8 cellular contexts compared by ENCODE assay signal in genomic region chr6:7236312-7237209, GRCh38.
DNase-seq lines count a peak whose midpoint lies in the region; ATAC-seq and TF ChIP-seq lines count a peak whose summit lies in the region.

No MANE protein-coding gene starts in this region.

- H2AFZ ChIP-seq in neural progenitor cell (replicated peaks), result no peak overlapping the region

- H3K4me1 ChIP-seq in neural progenitor cell, result peaks cover under 1% of the 10 kb centered on the region

- H3K4me3 Mint-ChIP-seq in Calu3 (ENCODE audit: low read depth, unreplicated experiment) (peak overlapping the region; percentile 59), neural progenitor cell (no peak overlapping the region)
- H3K4me3 Mint-ChIP-seq in T-helper 2 cell treated with Interferon-gamma antibody and Interleukin-4, amounts not matched to agents 5 μg/mL and 100 μg/mL, for 36 hours, result no peak overlapping the region

- no peak overlapping the region for H3K27ac ChIP-seq in neural progenitor cell

- no peaks in the 10 kb centered on the region for H3F3A ChIP-seq in neural progenitor cell (ENCODE audit: low read depth)

- no peaks in the 10 kb centered on the region for H3K79me2 ChIP-seq in neural progenitor cell (ENCODE audit: low read depth)

- ATAC-seq in GM21423 (IDR thresholded peaks at IDR 0.05; ENCODE audit: unreplicated experiment) (peak; percentile 44), left lobe of liver (peak; percentile 8)

- no peak overlapping the region for H3K4me3 ChIP-seq in neural progenitor cell

- no peaks in the 10 kb centered on the region for H4K20me1 ChIP-seq in neural progenitor cell (ENCODE audit: low read depth)

- no peaks in the 10 kb centered on the region for H3K27me3 ChIP-seq in neural progenitor cell

- H3K36me3 Mint-ChIP-seq in Calu3 (ENCODE audit: insufficient read depth, unreplicated experiment) (peaks cover 43% of the 10 kb centered on the region), neural progenitor cell (peaks cover 20% of the 10 kb centered on the region)
- peaks cover 40% of the 10 kb centered on the region for H3K36me3 Mint-ChIP-seq in T-helper 2 cell treated with Interferon-gamma antibody and Interleukin-4, amounts not matched to agents 5 μg/mL and 100 μg/mL, for 36 hours (ENCODE audit: low read depth)

- no peak overlapping the region for H3K4me2 ChIP-seq in neural progenitor cell

- intact Hi-C loops in Calu3 (cut with micrococcal nuclease; ENCODE audit: unreplicated experiment) (loop anchor here (10.0 kb wide), 1 partner anchor 422 kb away; no protein-coding TSS in a partner anchor), head of caudate nucleus (cut with DNase I) (loop anchor here (10.0 kb wide), 1 partner anchor 122 kb away; no protein-coding TSS in a partner anchor)

- no peaks in the 10 kb centered on the region for H3K9me3 Mint-ChIP-seq in Calu3 (ENCODE audit: low read depth, unreplicated experiment)
- no peaks in the 10 kb centered on the region for H3K9me3 Mint-ChIP-seq in neural progenitor cell
- H3K9me3 Mint-ChIP-seq in T-helper 2 cell treated with Interferon-gamma antibody and Interleukin-4, amounts not matched to agents 5 μg/mL and 100 μg/mL, for 36 hours, result no peaks in the 10 kb centered on the region

- H3K36me3 ChIP-seq in neural progenitor cell, result no peaks in the 10 kb centered on the region

- no peak overlapping the region for H3K9ac ChIP-seq in neural progenitor cell

- H3K27ac Mint-ChIP-seq in Calu3 (ENCODE audit: unreplicated experiment) (peak overlapping the region; percentile 95), neural progenitor cell (no peak overlapping the region)
- H3K27ac Mint-ChIP-seq in T-helper 2 cell treated with Interferon-gamma antibody and Interleukin-4, amounts not matched to agents 5 μg/mL and 100 μg/mL, for 36 hours, result no peak overlapping the region

- H3K9me3 ChIP-seq in neural progenitor cell (ENCODE audit: low read depth), result no peaks in the 10 kb centered on the region

- BruUV-seq in Calu3 (replicated peaks; lab: Mats Ljungman, UMichigan), result no TSS peak

- CTCF ChIA-PET in Calu3 (lab: Charles Lee), result interaction anchor here (0.6 to 1.1 kb wide), 3 partner anchors 72 to 559 kb away, joined by 3 to 4 read pairs (median 3); no protein-coding TSS in a partner anchor

- H3K4me1 Mint-ChIP-seq in Calu3 (ENCODE audit: low read depth, unreplicated experiment) (peaks cover 52% of the 10 kb centered on the region), neural progenitor cell (peaks cover 15% of the 10 kb centered on the region)
- H3K4me1 Mint-ChIP-seq in T-helper 2 cell treated with Interferon-gamma antibody and Interleukin-4, amounts not matched to agents 5 μg/mL and 100 μg/mL, for 36 hours (ENCODE audit: low read depth), result peaks cover 4% of the 10 kb centered on the region

- no peak for TF ChIP-seq CTCF in Calu3 (IDR thresholded peaks at IDR 0.05; ENCODE audit: unreplicated experiment)
- TF ChIP-seq CTCF in neural progenitor cell (IDR thresholded peaks at IDR 0.05), result no peak

- DNase-seq in Calu3 (peak; percentile 56), NCI-H2029 treated with DMSO at 0.1 percent for 48 hours (lab: John Stamatoyannopoulos, UW) (peak; percentile 86), left lobe of liver (ENCODE audit: low spot score) (no peak), head of caudate nucleus (no peak), neural progenitor cell (ENCODE audit: low spot score) (no peak), foreskin melanocyte (no peak)
- DNase-seq in T-helper 2 cell treated with Interferon-gamma antibody and Interleukin-4, amounts not matched to agents 5 μg/mL and 100 μg/mL, for 36 hours (ENCODE audit: low spot score), result no peak

- H3K27me3 Mint-ChIP-seq in Calu3 (ENCODE audit: unreplicated experiment) (no peaks in the 10 kb centered on the region), neural progenitor cell (ENCODE audit: insufficient read depth, low read depth) (peaks cover 4% of the 10 kb centered on the region)
- no peaks in the 10 kb centered on the region for H3K27me3 Mint-ChIP-seq in T-helper 2 cell treated with Interferon-gamma antibody and Interleukin-4, amounts not matched to agents 5 μg/mL and 100 μg/mL, for 36 hours (ENCODE audit: low read depth)

Comparison
In these comparisons a context has a peak if more than half of its experiments do, and no peak if none do; other contexts are left out.
1. DNase-seq: peak in Calu3 (single experiment) and NCI-H2029 treated with DMSO at 0.1 percent for 48 hours (single experiment); none in left lobe of liver (single experiment), head of caudate nucleus (0 of 42), neural progenitor cell (single experiment), T-helper 2 cell treated with Interferon-gamma antibody and Interleukin-4, amounts not matched to agents 5 μg/mL and 100 μg/mL, for 36 hours (single experiment) and foreskin melanocyte (single experiment).